ENCODE assay signal across 8 cellular contexts in the genomic region with DNA sequence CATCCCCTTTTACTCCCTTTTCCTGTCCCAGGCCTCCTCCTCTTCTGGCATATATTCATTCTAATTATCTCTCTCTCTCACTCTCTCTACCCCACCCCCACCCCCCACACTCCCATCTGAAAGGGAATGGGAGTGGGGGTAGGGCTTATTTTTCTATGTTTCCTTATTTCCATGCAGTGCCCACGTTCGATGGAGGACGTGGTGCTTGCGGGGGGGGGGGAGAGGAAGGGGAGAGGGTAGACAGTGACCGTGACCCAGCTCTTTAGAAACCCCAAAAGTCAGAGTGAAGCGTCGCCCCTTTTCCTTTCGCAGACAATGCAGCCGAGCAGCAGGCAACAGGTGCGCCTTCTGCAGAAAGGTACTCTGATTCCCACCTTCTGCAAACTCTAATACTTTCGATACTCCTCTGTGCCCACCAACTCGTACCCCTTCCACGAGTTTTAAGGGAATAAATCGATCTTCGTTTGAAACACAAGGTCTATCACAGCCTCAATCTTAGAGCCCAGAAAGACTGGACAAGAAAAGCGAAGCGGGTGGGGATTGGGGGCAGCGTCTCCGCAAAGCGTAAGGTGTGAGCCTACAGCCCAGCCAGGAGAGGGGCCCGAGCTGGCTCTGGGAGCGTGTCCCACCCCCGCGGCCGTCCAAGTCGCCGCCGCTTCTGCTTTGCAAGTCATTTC. TPM values are rescaled to one million over a fixed set of nuclear protein-coding genes. Genes with fewer than 3 reads are reported as not detected.
DNase-seq lines count a peak whose midpoint lies in the region; ATAC-seq and TF ChIP-seq lines count a peak whose summit lies in the region.

No MANE protein-coding gene starts in this region.

- H3K36me3 Mint-ChIP-seq in Calu3 (ENCODE audit: insufficient read depth, unreplicated experiment): peaks cover 69% of the 10 kb centered on the region
- peaks cover 18% of the 10 kb centered on the region for H3K36me3 Mint-ChIP-seq in activated CD8-positive, alpha-beta T cell treated with anti-CD3 and anti-CD28 coated beads, Interleukin-2, amount 10 ng/mL, durations not matched to agents 7 days and 5 days (ENCODE audit: low read depth)

- H3K27ac Mint-ChIP-seq in Calu3 (ENCODE audit: unreplicated experiment): peak overlapping the region; percentile 97
- H3K27ac Mint-ChIP-seq in activated CD8-positive, alpha-beta T cell treated with anti-CD3 and anti-CD28 coated beads, Interleukin-2, amount 10 ng/mL, durations not matched to agents 7 days and 5 days: peak overlapping the region; percentile 90

- intact Hi-C loops in Calu3 (cut with micrococcal nuclease; ENCODE audit: unreplicated experiment): loop anchor here (5.0 to 10.0 kb wide), 6 partner anchors 176 to 921 kb away; a partner anchor contains a TSS

- POLR2A ChIA-PET in activated CD8-positive, alpha-beta T cell treated with anti-CD3 and anti-CD28 coated beads, Interleukin-2, amount 10 ng/mL, durations not matched to agents 7 days and 5 days (lab: Charles Lee): interaction anchor here (0.7 to 2.7 kb wide), 7 partner anchors 8 to 928 kb away, joined by 3 to 21 read pairs (median 5); no protein-coding TSS in a partner anchor

- no peaks in the 10 kb centered on the region for H3K9me3 Mint-ChIP-seq in Calu3 (ENCODE audit: low read depth, unreplicated experiment)
- H3K9me3 Mint-ChIP-seq in activated CD8-positive, alpha-beta T cell treated with anti-CD3 and anti-CD28 coated beads, Interleukin-2, amount 10 ng/mL, durations not matched to agents 7 days and 5 days (ENCODE audit: insufficient read depth): no peaks in the 10 kb centered on the region

- no peaks in the 10 kb centered on the region for H3K36me3 ChIP-seq in rectal smooth muscle tissue (ENCODE audit: control insufficient read depth, insufficient read depth, low read length)

- H3K27ac ChIP-seq in foreskin keratinocyte: peak overlapping the region; percentile 98
- H3K27ac ChIP-seq in rectal smooth muscle tissue (ENCODE audit: low read depth, low read length): peak overlapping the region; percentile 95

- CTCF ChIA-PET in Calu3 (lab: Charles Lee): interaction anchor here (0.6 to 2.5 kb wide), 4 partner anchors 14 to 956 kb away, joined by 3 to 7 read pairs (median 6); no protein-coding TSS in a partner anchor
- CTCF ChIA-PET in activated CD8-positive, alpha-beta T cell treated with anti-CD3 and anti-CD28 coated beads, Interleukin-2, amount 10 ng/mL, durations not matched to agents 7 days and 5 days (lab: Charles Lee): interaction anchor here (0.7 to 3.3 kb wide), 9 partner anchors 8 to 256 kb away, joined by 3 to 46 read pairs (median 5); a partner anchor contains a TSS

- H3K27me3 ChIP-seq in foreskin keratinocyte (peaks cover 20% of the 10 kb centered on the region), rectal smooth muscle tissue (ENCODE audit: control insufficient read depth, insufficient read depth, low read length) (no peaks in the 10 kb centered on the region)

- peaks cover 10% of the 10 kb centered on the region for H3K4me1 Mint-ChIP-seq in Calu3 (ENCODE audit: low read depth, unreplicated experiment)
- peaks cover 50% of the 10 kb centered on the region for H3K4me1 Mint-ChIP-seq in activated CD8-positive, alpha-beta T cell treated with anti-CD3 and anti-CD28 coated beads, Interleukin-2, amount 10 ng/mL, durations not matched to agents 7 days and 5 days (ENCODE audit: low read depth)

- H3K4me3 Mint-ChIP-seq in Calu3 (ENCODE audit: low read depth, unreplicated experiment): peak overlapping the region; percentile 92
- peak overlapping the region; percentile 90 for H3K4me3 Mint-ChIP-seq in activated CD8-positive, alpha-beta T cell treated with anti-CD3 and anti-CD28 coated beads, Interleukin-2, amount 10 ng/mL, durations not matched to agents 7 days and 5 days

- ATAC-seq in GM19452 (IDR thresholded peaks at IDR 0.05; ENCODE audit: unreplicated experiment) (peak; percentile 14), HG03571 (IDR thresholded peaks at IDR 0.05; ENCODE audit: unreplicated experiment) (peak; percentile 12), foreskin keratinocyte (peak; percentile 2), GM18520 (IDR thresholded peaks at IDR 0.05; ENCODE audit: unreplicated experiment) (no peak)
- no peak for ATAC-seq in activated CD8-positive, alpha-beta T cell treated with anti-CD3 and anti-CD28 coated beads, Interleukin-2, amount 10 ng/mL, durations not matched to agents 7 days and 5 days

- H3K4me1 ChIP-seq in foreskin keratinocyte: peaks cover 9% of the 10 kb centered on the region
- peaks cover 4% of the 10 kb centered on the region for H3K4me1 ChIP-seq in rectal smooth muscle tissue (ENCODE audit: control insufficient read depth, insufficient read depth, low read length)

- H3K9ac ChIP-seq in rectal smooth muscle tissue (ENCODE audit: low read length): peak overlapping the region; percentile 74

- no peaks in the 10 kb centered on the region for H3K27me3 Mint-ChIP-seq in Calu3 (ENCODE audit: unreplicated experiment)
- peaks cover 25% of the 10 kb centered on the region for H3K27me3 Mint-ChIP-seq in activated CD8-positive, alpha-beta T cell treated with anti-CD3 and anti-CD28 coated beads, Interleukin-2, amount 10 ng/mL, durations not matched to agents 7 days and 5 days (ENCODE audit: low read depth)

- BruUV-seq in Calu3 (replicated peaks; lab: Mats Ljungman, UMichigan): TSS peak; percentile 68

- TF ChIP-seq CTCF in Calu3 (IDR thresholded peaks at IDR 0.05; ENCODE audit: unreplicated experiment) (no peak), foreskin keratinocyte (conservative IDR thresholded peaks at IDR 0.05) (no peak)

- H3K4me3 ChIP-seq in rectal smooth muscle tissue (ENCODE audit: low read length): peak overlapping the region; percentile 97

- DNase-seq in Calu3: peak; percentile 52
- no peak for DNase-seq in activated CD8-positive, alpha-beta T cell treated with anti-CD3 and anti-CD28 coated beads, Interleukin-2, amount 10 ng/mL, durations not matched to agents 7 days and 5 days
- DNase-seq in foreskin keratinocyte: peak in 1 of 2 donors; percentile 43
- no peak for DNase-seq in NCI-H524 treated with DMSO at 0.1 percent for 48 hours (lab: John Stamatoyannopoulos, UW)

RNA-seq across cellular contexts. Expression of a gene that starts 0.9 kb away (rescaled TPM):
- total RNA-seq in Calu3 (2022) (4.9 and 6.2 TPM in 2 replicates), foreskin keratinocyte (0.31 and 0.32 TPM in 2 replicates)
- 1 to 10 TPM; 1.9 to 2.0 TPM for total RNA-seq in activated CD8-positive, alpha-beta T cell treated with anti-CD3 and anti-CD28 coated beads, Interleukin-2, amount 10 ng/mL, durations not matched to agents 7 days and 5 days
- polyA plus RNA-seq in foreskin keratinocyte: 0.17 and 0.30 TPM in 2 replicates

Comparison
In these comparisons a context has a peak if more than half of its experiments do, and no peak if none do; other contexts are left out.
1. ATAC-seq: peak in GM19452 (single experiment), HG03571 (single experiment) and foreskin keratinocyte (single experiment); none in activated CD8-positive, alpha-beta T cell treated with anti-CD3 and anti-CD28 coated beads, Interleukin-2, amount 10 ng/mL, durations not matched to agents 7 days and 5 days (single experiment) and GM18520 (single experiment).